2 cellular contexts compared by ENCODE assay signal in genomic region chr19:19537321-19538048, GRCh38.
A peak's percentile ranks its signal among the peaks of the same experiment; 100 is the strongest.
TF ChIP-seq lines count a peak whose summit lies in the region.

No MANE protein-coding gene starts in this region.

TF ChIP-seq in IMR-90, 13 proteins besides CTCF, POLR2A, EP300 and RAD21:
- TF ChIP-seq CEBPB (IDR thresholded peaks at IDR 0.05; ENCODE audit: low read depth, low read length) (no peak), MXI1 (IDR thresholded peaks at IDR 0.05; ENCODE audit: borderline replicate concordance, low read depth, low read length) (no peak), NFE2L2 (IDR thresholded peaks at IDR 0.05; ENCODE audit: low read depth, low read length) (no peak), SMC3 (IDR thresholded peaks at IDR 0.05; ENCODE audit: low read depth, low read length) (no peak), MAFK (IDR thresholded peaks at IDR 0.05; ENCODE audit: low read depth, low read length) (no peak), RCOR1 (IDR thresholded peaks at IDR 0.05; ENCODE audit: insufficient replicate concordance, low read length) (no peak), BHLHE40 (IDR thresholded peaks at IDR 0.05; ENCODE audit: low read depth, low read length) (no peak), RFX5 (IDR thresholded peaks at IDR 0.05; ENCODE audit: low read depth, low read length) (no peak)

TF ChIP-seq in H1, 55 proteins besides CTCF, POLR2A, EP300 and RAD21:
- TF ChIP-seq PHF8 (conservative IDR thresholded peaks at IDR 0.05; ENCODE audit: low read depth, low read length) (no peak), GTF2F1 (IDR thresholded peaks at IDR 0.05; ENCODE audit: borderline replicate concordance, low read depth, low read length) (no peak), KDM1A (IDR thresholded peaks at IDR 0.05; ENCODE audit: borderline replicate concordance, low read length) (peak; percentile 89)
